In the genomic region with DNA sequence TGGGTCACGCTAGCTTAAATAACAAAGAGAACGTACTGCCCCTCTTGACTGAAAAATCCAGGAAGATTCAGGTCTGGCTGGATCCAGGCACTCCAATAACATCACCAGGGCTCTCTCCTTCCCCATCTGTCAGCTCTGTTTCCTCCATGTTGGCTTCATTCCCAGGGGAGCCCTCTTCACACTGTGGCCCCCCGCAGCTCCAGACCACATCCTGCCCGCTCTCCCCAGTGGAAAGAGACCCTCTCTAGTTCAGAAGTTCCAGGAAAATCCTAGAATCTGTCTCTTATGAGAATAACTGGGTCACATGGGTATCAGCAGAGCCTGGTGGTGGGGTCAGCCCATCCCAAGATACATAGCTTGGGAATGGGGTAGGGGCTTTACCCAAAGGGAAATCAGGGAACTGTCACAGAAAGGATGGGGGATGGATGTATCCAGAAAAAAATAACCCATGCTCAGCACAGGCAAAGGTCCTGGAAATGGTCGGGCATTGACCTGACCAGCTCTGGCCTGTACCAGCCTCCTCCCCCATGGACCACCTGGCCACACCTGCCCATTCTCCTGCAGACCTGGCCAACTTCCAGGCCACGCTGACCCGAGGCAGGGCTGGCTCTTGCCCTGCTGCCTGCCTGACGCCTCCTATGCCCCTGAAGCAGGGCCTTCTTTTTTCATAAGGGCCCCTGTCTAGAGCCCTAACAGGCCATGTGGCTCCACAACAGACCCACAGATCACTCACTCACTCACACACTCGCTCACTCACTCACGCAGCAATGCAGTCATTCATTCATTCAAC, we compare ENCODE assay signal across 25 cellular contexts.
DNase-seq lines count a peak whose midpoint lies in the region; ATAC-seq and TF ChIP-seq lines count a peak whose summit lies in the region.
"Had no signal": no experiment of that assay in that cellular context is flagged by ENCODE, and none has a peak within 500 bp of the region (broad histone marks: within the 10 kb centered on the region; RNA-seq: fewer than 3 reads in every experiment).

No MANE protein-coding gene starts in this region.

- TF ChIP-seq CTCF in WTC11 (IDR thresholded peaks at IDR 0.05) (no peak), right lobe of liver (IDR thresholded peaks at IDR 0.05) (no peak), sigmoid colon (IDR thresholded peaks at IDR 0.05) (no peak)

- in situ Hi-C loops in G401 (cut with HindIII; ENCODE audit: low sequenced_read_pairs): no loop called here

- H3K27ac Mint-ChIP-seq in WTC11: peak overlapping the region; percentile 59; the same call in 1 of the 2 replicates
- H3K27ac Mint-ChIP-seq: CD14-positive monocyte had no signal

- POLR2A ChIA-PET in WTC11 (lab: Charles Lee): no interaction called here

- no peaks in the 10 kb centered on the region for H3K9me3 ChIP-seq in right lobe of liver
- H3K9me3 ChIP-seq in sigmoid colon: no peaks in the 10 kb centered on the region
- H3K9me3 ChIP-seq: MG63 had no signal

- CTCF ChIA-PET in WTC11 (lab: Charles Lee): interaction anchor here (0.9 kb wide), 1 partner anchor 107 kb away, joined by 3 read pairs; no protein-coding TSS in a partner anchor

- H3K36me3 ChIP-seq in right lobe of liver: no peaks in the 10 kb centered on the region
- no peaks in the 10 kb centered on the region for H3K36me3 ChIP-seq in sigmoid colon

- DNase-seq in Daoy (ENCODE audit: low read depth) (peak; percentile 83), WTC11 (ENCODE audit: low spot score) (no peak), right lobe of liver (peak in 2 of 3 donors; percentile 20 to 37), sigmoid colon (peak; percentile 27), activated gamma-delta T cell (lab: John Stamatoyannopoulos, UW) (no peak), activated gamma-delta T cell treated with Interleukin-2 at 50 U/mL for 16 hours (no peak), G401 (ENCODE audit: low spot score) (no peak), DMS53 treated with DMSO at 0.1 percent for 48 hours (lab: John Stamatoyannopoulos, UW; ENCODE audit: unreplicated experiment) (no peak)
- DNase-seq: Calu3; CD8-positive, alpha-beta memory T cell; EL; GF-D8; GOT3; KBM-7; MG63; NCI-H1048; NCI-H1417; NCI-H1694; NCI-H2029 treated with DMSO at 0.1 percent for 48 hours; NCI-H2227 treated with DMSO at 0.1 percent for 48 hours; NCI-H526 treated with DMSO at 0.1 percent for 48 hours; RPMI8226; SHP77 had no signal

- peaks cover 29% of the 10 kb centered on the region for H3K4me1 Mint-ChIP-seq in WTC11
- H3K4me1 Mint-ChIP-seq: CD8-positive, alpha-beta memory T cell had no signal

- no peak for TF ChIP-seq POLR2A in right lobe of liver (IDR thresholded peaks at IDR 0.05)
- no peak for TF ChIP-seq POLR2A in sigmoid colon (IDR thresholded peaks at IDR 0.05)

- TF ChIP-seq EP300 in sigmoid colon (IDR thresholded peaks at IDR 0.05): no peak

- H3K27me3 ChIP-seq in right lobe of liver (no peaks in the 10 kb centered on the region), sigmoid colon (no peaks in the 10 kb centered on the region)
- H3K27me3 ChIP-seq: MG63 had no signal

- H3K27me3 Mint-ChIP-seq in WTC11 (ENCODE audit: low read depth): no peaks in the 10 kb centered on the region

- H3K9me3 Mint-ChIP-seq in WTC11: peaks cover 21% of the 10 kb centered on the region

- H3K36me3 Mint-ChIP-seq in WTC11: peaks cover 9% of the 10 kb centered on the region
- H3K36me3 Mint-ChIP-seq: CD14-positive monocyte; CD8-positive, alpha-beta memory T cell had no signal

- intact Hi-C loops in right lobe of liver (cut with DNase I): no loop called here
- intact Hi-C loops in sigmoid colon (cut with DNase I): no loop called here

- H3K4me3 Mint-ChIP-seq in WTC11: no peak overlapping the region
- H3K4me3 Mint-ChIP-seq: CD14-positive monocyte; CD8-positive, alpha-beta memory T cell had no signal

- H3K4me1 ChIP-seq in right lobe of liver: no peaks in the 10 kb centered on the region
- H3K4me1 ChIP-seq in sigmoid colon: no peaks in the 10 kb centered on the region

- ATAC-seq in WTC11 (no peak), right lobe of liver (no peak)
- ATAC-seq: HCT116 had no signal

- H3K27ac ChIP-seq in right lobe of liver: no peak overlapping the region
- H3K27ac ChIP-seq in sigmoid colon: no peak overlapping the region

- 78% methylated on average over 5 of the region's 10 CpGs for WGBS in right lobe of liver (ENCODE audit: insufficient coverage, low coverage, low lambda C conversion rate, missing lambda C conversion rate)
- 77 to 82% methylated on average over 10 of the region's 10 CpGs for WGBS in sigmoid colon, 2 donors

- H3K4me3 ChIP-seq in right lobe of liver (no peak overlapping the region), sigmoid colon (no peak overlapping the region)
- H3K4me3 ChIP-seq: MG63 had no signal

TF ChIP-seq in WTC11, 78 proteins besides CTCF, POLR2A, EP300 and RAD21 (continues in another document):
- TF ChIP-seq, protein P1, sequence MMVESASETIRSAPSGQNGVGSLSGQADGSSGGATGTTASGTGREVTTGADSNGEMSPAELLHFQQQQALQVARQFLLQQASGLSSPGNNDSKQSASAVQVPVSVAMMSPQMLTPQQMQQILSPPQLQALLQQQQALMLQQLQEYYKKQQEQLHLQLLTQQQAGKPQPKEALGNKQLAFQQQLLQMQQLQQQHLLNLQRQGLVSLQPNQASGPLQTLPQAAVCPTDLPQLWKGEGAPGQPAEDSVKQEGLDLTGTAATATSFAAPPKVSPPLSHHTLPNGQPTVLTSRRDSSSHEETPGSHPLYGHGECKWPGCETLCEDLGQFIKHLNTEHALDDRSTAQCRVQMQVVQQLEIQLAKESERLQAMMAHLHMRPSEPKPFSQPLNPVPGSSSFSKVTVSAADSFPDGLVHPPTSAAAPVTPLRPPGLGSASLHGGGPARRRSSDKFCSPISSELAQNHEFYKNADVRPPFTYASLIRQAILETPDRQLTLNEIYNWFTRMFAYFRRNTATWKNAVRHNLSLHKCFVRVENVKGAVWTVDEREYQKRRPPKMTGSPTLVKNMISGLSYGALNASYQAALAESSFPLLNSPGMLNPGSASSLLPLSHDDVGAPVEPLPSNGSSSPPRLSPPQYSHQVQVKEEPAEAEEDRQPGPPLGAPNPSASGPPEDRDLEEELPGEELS (CRISPR knock-in tag; IDR thresholded peaks at IDR 0.05): no peak
- TF ChIP-seq, protein P2, sequence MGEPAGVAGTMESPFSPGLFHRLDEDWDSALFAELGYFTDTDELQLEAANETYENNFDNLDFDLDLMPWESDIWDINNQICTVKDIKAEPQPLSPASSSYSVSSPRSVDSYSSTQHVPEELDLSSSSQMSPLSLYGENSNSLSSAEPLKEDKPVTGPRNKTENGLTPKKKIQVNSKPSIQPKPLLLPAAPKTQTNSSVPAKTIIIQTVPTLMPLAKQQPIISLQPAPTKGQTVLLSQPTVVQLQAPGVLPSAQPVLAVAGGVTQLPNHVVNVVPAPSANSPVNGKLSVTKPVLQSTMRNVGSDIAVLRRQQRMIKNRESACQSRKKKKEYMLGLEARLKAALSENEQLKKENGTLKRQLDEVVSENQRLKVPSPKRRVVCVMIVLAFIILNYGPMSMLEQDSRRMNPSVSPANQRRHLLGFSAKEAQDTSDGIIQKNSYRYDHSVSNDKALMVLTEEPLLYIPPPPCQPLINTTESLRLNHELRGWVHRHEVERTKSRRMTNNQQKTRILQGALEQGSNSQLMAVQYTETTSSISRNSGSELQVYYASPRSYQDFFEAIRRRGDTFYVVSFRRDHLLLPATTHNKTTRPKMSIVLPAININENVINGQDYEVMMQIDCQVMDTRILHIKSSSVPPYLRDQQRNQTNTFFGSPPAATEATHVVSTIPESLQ (CRISPR knock-in tag; IDR thresholded peaks at IDR 0.05): no peak
- TF ChIP-seq, protein P3, sequence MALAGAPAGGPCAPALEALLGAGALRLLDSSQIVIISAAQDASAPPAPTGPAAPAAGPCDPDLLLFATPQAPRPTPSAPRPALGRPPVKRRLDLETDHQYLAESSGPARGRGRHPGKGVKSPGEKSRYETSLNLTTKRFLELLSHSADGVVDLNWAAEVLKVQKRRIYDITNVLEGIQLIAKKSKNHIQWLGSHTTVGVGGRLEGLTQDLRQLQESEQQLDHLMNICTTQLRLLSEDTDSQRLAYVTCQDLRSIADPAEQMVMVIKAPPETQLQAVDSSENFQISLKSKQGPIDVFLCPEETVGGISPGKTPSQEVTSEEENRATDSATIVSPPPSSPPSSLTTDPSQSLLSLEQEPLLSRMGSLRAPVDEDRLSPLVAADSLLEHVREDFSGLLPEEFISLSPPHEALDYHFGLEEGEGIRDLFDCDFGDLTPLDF (CRISPR knock-in tag; IDR thresholded peaks at IDR 0.05): no peak
- TF ChIP-seq ZNF219 (CRISPR knock-in tag; IDR thresholded peaks at IDR 0.05; ENCODE audit: borderline replicate concordance): no peak
- TF ChIP-seq FOXP1 (CRISPR knock-in tag; IDR thresholded peaks at IDR 0.05; ENCODE audit: borderline replicate concordance): no peak
- no peak for TF ChIP-seq NR3C1 (CRISPR knock-in tag; conservative IDR thresholded peaks at IDR 0.05; ENCODE audit: low read depth)
- TF ChIP-seq GTF2I (CRISPR knock-in tag; conservative IDR thresholded peaks at IDR 0.05): no peak
- no peak for TF ChIP-seq TEAD1 (CRISPR knock-in tag; IDR thresholded peaks at IDR 0.05)
- TF ChIP-seq, protein P4, sequence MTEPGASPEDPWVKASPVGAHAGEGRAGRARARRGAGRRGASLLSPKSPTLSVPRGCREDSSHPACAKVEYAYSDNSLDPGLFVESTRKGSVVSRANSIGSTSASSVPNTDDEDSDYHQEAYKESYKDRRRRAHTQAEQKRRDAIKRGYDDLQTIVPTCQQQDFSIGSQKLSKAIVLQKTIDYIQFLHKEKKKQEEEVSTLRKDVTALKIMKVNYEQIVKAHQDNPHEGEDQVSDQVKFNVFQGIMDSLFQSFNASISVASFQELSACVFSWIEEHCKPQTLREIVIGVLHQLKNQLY (CRISPR knock-in tag; IDR thresholded peaks at IDR 0.05): no peak
- TF ChIP-seq ZBTB21 (CRISPR knock-in tag; IDR thresholded peaks at IDR 0.05; ENCODE audit: borderline replicate concordance): no peak
- TF ChIP-seq, protein P5, sequence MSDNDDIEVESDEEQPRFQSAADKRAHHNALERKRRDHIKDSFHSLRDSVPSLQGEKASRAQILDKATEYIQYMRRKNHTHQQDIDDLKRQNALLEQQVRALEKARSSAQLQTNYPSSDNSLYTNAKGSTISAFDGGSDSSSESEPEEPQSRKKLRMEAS (CRISPR knock-in tag; IDR thresholded peaks at IDR 0.05): no peak
- TF ChIP-seq, protein P6, sequence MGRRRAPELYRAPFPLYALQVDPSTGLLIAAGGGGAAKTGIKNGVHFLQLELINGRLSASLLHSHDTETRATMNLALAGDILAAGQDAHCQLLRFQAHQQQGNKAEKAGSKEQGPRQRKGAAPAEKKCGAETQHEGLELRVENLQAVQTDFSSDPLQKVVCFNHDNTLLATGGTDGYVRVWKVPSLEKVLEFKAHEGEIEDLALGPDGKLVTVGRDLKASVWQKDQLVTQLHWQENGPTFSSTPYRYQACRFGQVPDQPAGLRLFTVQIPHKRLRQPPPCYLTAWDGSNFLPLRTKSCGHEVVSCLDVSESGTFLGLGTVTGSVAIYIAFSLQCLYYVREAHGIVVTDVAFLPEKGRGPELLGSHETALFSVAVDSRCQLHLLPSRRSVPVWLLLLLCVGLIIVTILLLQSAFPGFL (CRISPR knock-in tag; IDR thresholded peaks at IDR 0.05; ENCODE audit: borderline replicate concordance): no peak
- no peak for TF ChIP-seq NR2C2 (CRISPR knock-in tag; IDR thresholded peaks at IDR 0.05)

Comparison
In these comparisons a context has a peak if more than half of its experiments do, and no peak if none do; other contexts are left out.
1. DNase-seq: peak in Daoy (single experiment), right lobe of liver (2 of 3) and sigmoid colon (single experiment); none in WTC11 (single experiment), activated gamma-delta T cell (single experiment), activated gamma-delta T cell treated with Interleukin-2 at 50 U/mL for 16 hours (single experiment), G401 (single experiment) and DMS53 treated with DMSO at 0.1 percent for 48 hours (single experiment).